ENCODE assay signal across 15 cellular contexts in genomic region chr1:170114916-170115315, GRCh38. TPM values are rescaled to one million over a fixed set of nuclear protein-coding genes. Genes with fewer than 3 reads are reported as not detected.
DNase-seq lines count a peak whose midpoint lies in the region; ATAC-seq, FAIRE-seq and TF ChIP-seq lines count a peak whose summit lies in the region.
"Had no signal": no experiment of that assay in that cellular context is flagged by ENCODE, and none has a peak within 500 bp of the region (broad histone marks: within the 10 kb centered on the region; RNA-seq: fewer than 3 reads in every experiment).

No MANE protein-coding gene starts in this region.

- H4K20me1 ChIP-seq in PC-3 (ENCODE audit: low read length), result no peaks in the 10 kb centered on the region
- no peaks in the 10 kb centered on the region for H4K20me1 ChIP-seq in endothelial cell of umbilical vein (replicated peaks; ENCODE audit: control insufficient read depth, extremely low read depth, insufficient read depth, low read length)

- intact Hi-C loops in PC-3 (cut with micrococcal nuclease), result no loop called here
- intact Hi-C loops in endothelial cell of umbilical vein (cut with micrococcal nuclease), result no loop called here
- intact Hi-C loops in ascending aorta (cut with DNase I), result no loop called here
- intact Hi-C loops in left ventricle myocardium superior (cut with micrococcal nuclease), result no loop called here

- H3K9me3 ChIP-seq in HAP-1, result no peaks in the 10 kb centered on the region
- H3K9me3 ChIP-seq in PC-3 (ENCODE audit: low read length), result no peaks in the 10 kb centered on the region
- no peaks in the 10 kb centered on the region for H3K9me3 ChIP-seq in endothelial cell of umbilical vein (replicated peaks; ENCODE audit: control insufficient read depth, insufficient read depth, low read length)
- no peaks in the 10 kb centered on the region for H3K9me3 ChIP-seq in ascending aorta

- no peak overlapping the region for H3K4me2 ChIP-seq in PC-3 (ENCODE audit: low read length)
- no peak overlapping the region for H3K4me2 ChIP-seq in endothelial cell of umbilical vein (ENCODE audit: insufficient read depth, low read length)

- H3K36me3 ChIP-seq in HAP-1 (replicated peaks) (no peaks in the 10 kb centered on the region), PC-3 (ENCODE audit: low read depth, low read length) (no peaks in the 10 kb centered on the region), endothelial cell of umbilical vein (ENCODE audit: control insufficient read depth in 2 of 2, extremely low read depth in 1 of 2, insufficient read depth in 2 of 2, low read length in 2 of 2) (no peaks in the 10 kb centered on the region), ascending aorta (no peaks in the 10 kb centered on the region)
- H3K36me3 ChIP-seq: heart left ventricle had no signal

- no peaks in the 10 kb centered on the region for H3K27me3 ChIP-seq in HAP-1 (ENCODE audit: low read depth)
- H3K27me3 ChIP-seq in PC-3 (ENCODE audit: low read length), result no peaks in the 10 kb centered on the region
- H3K27me3 ChIP-seq in endothelial cell of umbilical vein (ENCODE audit: control insufficient read depth in 2 of 2, insufficient read depth in 2 of 2, low read length in 2 of 2), result no peaks in the 10 kb centered on the region
- no peaks in the 10 kb centered on the region for H3K27me3 ChIP-seq in ascending aorta
- H3K27me3 ChIP-seq: heart left ventricle had no signal

- H3K79me2 ChIP-seq in PC-3 (ENCODE audit: low read length), result no peaks in the 10 kb centered on the region
- no peaks in the 10 kb centered on the region for H3K79me2 ChIP-seq in endothelial cell of umbilical vein (ENCODE audit: control insufficient read depth, insufficient read depth, low read length)

- TF ChIP-seq POLR2A in endothelial cell of umbilical vein (IDR thresholded peaks at IDR 0.05; ENCODE audit: low read depth, low read length), result no peak

- H3K27ac ChIP-seq in PC-3 (ENCODE audit: low read length) (no peak overlapping the region), endothelial cell of umbilical vein (ENCODE audit: insufficient read depth, low read depth, low read length) (no peak overlapping the region), ascending aorta (no peak overlapping the region)
- H3K27ac ChIP-seq: heart left ventricle had no signal

- POLR2A ChIA-PET in PC-3 (lab: Charles Lee; ENCODE audit: unreplicated experiment) (no interaction called here), endothelial cell of umbilical vein (lab: Charles Lee) (no interaction called here)

- H2AFZ ChIP-seq in PC-3 (ENCODE audit: low read length) (no peak overlapping the region), endothelial cell of umbilical vein (ENCODE audit: low read depth, low read length) (no peak overlapping the region)

- TF ChIP-seq CTCF in PC-3 (conservative IDR thresholded peaks at IDR 0.05; ENCODE audit: low read depth, low read length), result no peak
- no peak for TF ChIP-seq CTCF in endothelial cell of umbilical vein (IDR thresholded peaks at IDR 0.05; ENCODE audit: extremely low read depth in 1 of 2, insufficient read depth in 1 of 2, low read depth in 1 of 2, low read length in 2 of 2)
- TF ChIP-seq CTCF in ascending aorta (IDR thresholded peaks at IDR 0.05), result no peak

- no peak for FAIRE-seq in endothelial cell of umbilical vein (lab: Jason Lieb, UNC)

- H3K4me3 ChIP-seq in HAP-1 (no peak overlapping the region), PC-3 (ENCODE audit: low read length) (no peak overlapping the region), endothelial cell of umbilical vein (replicated peaks in 1 of 3; ENCODE audit: insufficient read depth in 1 of 3, low read depth in 1 of 3, low read length in 3 of 3) (no peak overlapping the region), ascending aorta (no peak overlapping the region)
- H3K4me3 ChIP-seq: heart left ventricle had no signal

- H3K9me1 ChIP-seq in endothelial cell of umbilical vein (replicated peaks; ENCODE audit: control insufficient read depth, extremely low read depth, insufficient read depth, low read length), result no peaks in the 10 kb centered on the region

- no peaks in the 10 kb centered on the region for H3F3A ChIP-seq in PC-3 (ENCODE audit: low read length, unreplicated experiment)

- CTCF ChIA-PET in PC-3 (lab: Charles Lee) (no interaction called here), endothelial cell of umbilical vein (lab: Charles Lee) (interaction anchor here (1.0 kb wide), 1 partner anchor 40 kb away, joined by 3 read pairs; the partner anchor contains the start of gene KIFAP3)

- H3K9ac ChIP-seq in PC-3 (ENCODE audit: low read length) (no peak overlapping the region), endothelial cell of umbilical vein (replicated peaks; ENCODE audit: extremely low read depth, insufficient read depth, low read length) (no peak overlapping the region)

- H3K9me2 ChIP-seq in PC-3 (replicated peaks; ENCODE audit: low read length), result no peaks in the 10 kb centered on the region

- no TSS peak for BruUV-seq in PC-3 (replicated peaks; lab: Mats Ljungman, UMichigan)
- BruUV-seq in endothelial cell of umbilical vein (replicated peaks; lab: Mats Ljungman, UMichigan), result no TSS peak

- ATAC-seq in PC-3 (no peak), HG02798 (IDR thresholded peaks at IDR 0.05; ENCODE audit: poor library complexity, unreplicated experiment) (no peak), GM21390 (IDR thresholded peaks at IDR 0.05; ENCODE audit: unreplicated experiment) (no peak), left ventricle myocardium superior (no peak)
- ATAC-seq: activated naive CD4-positive, alpha-beta T cell treated with anti-CD3 and anti-CD28 coated beads, Interleukin-2, amount 50 U/mL, for 72 hours; heart left ventricle; T-cell had no signal

- H3K4me1 ChIP-seq in HAP-1 (no peaks in the 10 kb centered on the region), PC-3 (ENCODE audit: insufficient read depth, low read length) (no peaks in the 10 kb centered on the region), endothelial cell of umbilical vein (ENCODE audit: control insufficient read depth, extremely low read depth, insufficient read depth, low read length) (no peaks in the 10 kb centered on the region), ascending aorta (no peaks in the 10 kb centered on the region)
- H3K4me1 ChIP-seq: heart left ventricle had no signal

- DNase-seq in HAP-1 (ENCODE audit: low spot score in 2 of 2) (peak; percentile 38 to 41), PC-3 (peak; percentile 43), endothelial cell of umbilical vein (ENCODE audit: low read depth, low spot score) (peak; percentile 12), non-pigmented ciliary epithelial cell (ENCODE audit: low read depth) (peak; percentile 2), ascending aorta (ENCODE audit: low spot score in 2 of 2) (no peak), left ventricle myocardium superior (no peak)
- DNase-seq: activated CD4-positive, alpha-beta T cell treated with anti-CD3 and anti-CD28 coated beads, Interleukin-2, amount 50 U/mL, for 4 hours; DMS153; heart left ventricle; NCI-H1417 treated with DMSO at 0.1 percent for 48 hours; NCI-H82; T-cell had no signal

- in situ Hi-C loops in HAP-1 (cut with MboI; ENCODE audit: low sequenced_read_pairs), result no loop called here

- dilution Hi-C loops in endothelial cell of umbilical vein (cut with MboI; ENCODE audit: extremely low pct_ligation_motif_present, low sequenced_read_pairs), result no loop called here

TF ChIP-seq in endothelial cell of umbilical vein, 7 proteins besides CTCF, POLR2A, EP300 and RAD21:
- TF ChIP-seq MAX (IDR thresholded peaks at IDR 0.05; ENCODE audit: insufficient read depth, insufficient read length) (no peak), JUN (IDR thresholded peaks at IDR 0.05; ENCODE audit: borderline replicate concordance, insufficient read depth, insufficient read length, low read depth) (no peak), POLR2AphosphoS5 (IDR thresholded peaks at IDR 0.05; ENCODE audit: insufficient read depth, low read depth, low read length) (no peak), MYC (IDR thresholded peaks at IDR 0.05; ENCODE audit: low read depth, low read length) (no peak), GATA2 (IDR thresholded peaks at IDR 0.05; ENCODE audit: insufficient read depth, insufficient read length, low read depth, low read length) (no peak), EZH2 (IDR thresholded peaks at IDR 0.05; ENCODE audit: borderline replicate concordance, low read depth, low read length, severe bottlenecking) (no peak)
TF ChIP-seq in endothelial cell of umbilical vein: peak in this region for 0.

RNA-seq across cellular contexts. Expression of gene NTMT2, which starts 30.8 kb away (rescaled TPM):
- total RNA-seq in PC-3 (2014; rRNA removed), result not detected in 2 replicates
- total RNA-seq in endothelial cell of umbilical vein, result not detected in 2 replicates
- not detected in 2 replicates for polyA plus RNA-seq in endothelial cell of umbilical vein
- polyA plus RNA-seq in endothelial cell of umbilical vein (2011; cell fraction: cytosol; rRNA removed), result not detected in 2 replicates
- polyA plus RNA-seq in endothelial cell of umbilical vein (2011; cell fraction: nucleus; rRNA removed), result not detected in 2 replicates
- not detected in 2 replicates for polyA plus RNA-seq in endothelial cell of umbilical vein (2012)
- polyA minus RNA-seq in endothelial cell of umbilical vein, result not detected in 2 replicates
- not detected for polyA minus RNA-seq in endothelial cell of umbilical vein (2011; cell fraction: cytosol; rRNA and poly(A)+ RNA removed)
- polyA minus RNA-seq in endothelial cell of umbilical vein (2011; cell fraction: nucleus; rRNA and poly(A)+ RNA removed), result not detected in 2 replicates
- not detected for total RNA-seq in ascending aorta
- total RNA-seq in left ventricle myocardium superior, result 5.9 TPM
- total RNA-seq: activated naive CD4-positive, alpha-beta T cell treated with anti-CD3 and anti-CD28 coated beads, Interleukin-2, amount 50 U/mL, for 72 hours; T-cell had no signal

RNA-seq across cellular contexts. Expression of gene KIFAP3, which starts 40.4 kb away (rescaled TPM):
- total RNA-seq in PC-3 (2014; rRNA removed), result 5.1 and 6.9 TPM in 2 replicates
- 17.5 and 19.6 TPM in 2 replicates for total RNA-seq in endothelial cell of umbilical vein
- 5.0 and 6.4 TPM in 2 replicates for polyA plus RNA-seq in endothelial cell of umbilical vein
- 8.4 and 8.7 TPM in 2 replicates for polyA plus RNA-seq in endothelial cell of umbilical vein (2011; cell fraction: cytosol; rRNA removed)
- 9.0 and 11.7 TPM in 2 replicates for polyA plus RNA-seq in endothelial cell of umbilical vein (2011; cell fraction: nucleus; rRNA removed)
- polyA plus RNA-seq in endothelial cell of umbilical vein (2012), result 19.4 and 21.1 TPM in 2 replicates
- 8.3 and 8.4 TPM in 2 replicates for polyA minus RNA-seq in endothelial cell of umbilical vein
- polyA minus RNA-seq in endothelial cell of umbilical vein (2011; cell fraction: cytosol; rRNA and poly(A)+ RNA removed), result 5.1 TPM
- polyA minus RNA-seq in endothelial cell of umbilical vein (2011; cell fraction: nucleus; rRNA and poly(A)+ RNA removed), result 17.0 and 18.4 TPM in 2 replicates
- total RNA-seq in ascending aorta, result 12.6 TPM
- 20.7 TPM for total RNA-seq in left ventricle myocardium superior

Comparison
In these comparisons a context has a peak if more than half of its experiments do, and no peak if none do; other contexts are left out.
1. DNase-seq: peak in HAP-1 (2 of 2), PC-3 (single experiment), endothelial cell of umbilical vein (single experiment) and non-pigmented ciliary epithelial cell (single experiment); none in ascending aorta (0 of 2) and left ventricle myocardium superior (single experiment).